22 cellular contexts compared by ENCODE assay signal in genomic region chr21:25103500-25104207, GRCh38.
"Had no signal": no experiment of that assay in that cellular context is flagged by ENCODE, and none has a peak within 500 bp of the region (broad histone marks: within the 10 kb centered on the region; RNA-seq: fewer than 3 reads in every experiment).

No MANE protein-coding gene starts in this region.

- H3K4me1 ChIP-seq: breast epithelium, gastroesophageal sphincter, heart right ventricle, testis, upper lobe of left lung had no signal

- H3K4me3 Mint-ChIP-seq: activated CD8-positive, alpha-beta T cell treated with anti-CD3 and anti-CD28 coated beads, Interleukin-2, amount 10 ng/mL, durations not matched to agents 7 days and 5 days; activated T-cell treated with anti-CD3 and anti-CD28 coated beads, Interleukin-2, amount 50 U/mL, for 72 hours; dendritic cell treated with granulocyte-macrophage colony-stimulating factor and Interleukin-4, amounts not matched to agents 40 ng/mL and 50 ng/mL, for 4 days; effector memory CD8-positive, alpha-beta T cell; stimulated activated naive CD8-positive, alpha-beta T cell treated with anti-CD3 and anti-CD28 coated beads, Interleukin-15, amount 100 ng/mL, for 72 hours; WTC11 had no signal

- H3K27me3 ChIP-seq: breast epithelium, gastroesophageal sphincter, heart right ventricle, testis, upper lobe of left lung had no signal

- H3K4me1 Mint-ChIP-seq: stimulated activated naive CD8-positive, alpha-beta T cell treated with anti-CD3 and anti-CD28 coated beads, Interleukin-15, amount 100 ng/mL, for 72 hours; WTC11 had no signal

- H3K36me3 Mint-ChIP-seq: activated naive CD4-positive, alpha-beta T cell treated with anti-CD3 and anti-CD28 coated beads, Interleukin-2, amount 50 U/mL, for 72 hours; WTC11 had no signal

- ATAC-seq: activated CD8-positive, alpha-beta T cell treated with anti-CD3 and anti-CD28 coated beads, Interleukin-2, amount 10 ng/mL, durations not matched to agents 7 days and 5 days; activated naive CD4-positive, alpha-beta T cell treated with anti-CD3 and anti-CD28 coated beads, Interleukin-2, amount 50 U/mL, for 72 hours; activated T-cell treated with anti-CD3 and anti-CD28 coated beads, Interleukin-2, amount 50 U/mL, for 72 hours; effector memory CD8-positive, alpha-beta T cell; gastroesophageal sphincter; heart right ventricle; left colon; right cardiac atrium; stimulated activated naive CD8-positive, alpha-beta T cell treated with anti-CD3 and anti-CD28 coated beads, Interleukin-15, amount 100 ng/mL, for 72 hours; WTC11 had no signal

- H3K4me3 ChIP-seq: breast epithelium, gastroesophageal sphincter, heart right ventricle, lung, testis, upper lobe of left lung had no signal

- H3K36me3 ChIP-seq: breast epithelium, gastroesophageal sphincter, heart right ventricle, upper lobe of left lung had no signal

- DNase-seq: activated CD4-positive, alpha-beta T cell treated with anti-CD3 and anti-CD28 coated beads for 48 hours; activated CD8-positive, alpha-beta memory T cell treated with anti-CD3 and anti-CD28 coated beads, Interleukin-2, amount 50 U/mL, for 48 hours; activated CD8-positive, alpha-beta T cell treated with anti-CD3 and anti-CD28 coated beads, Interleukin-2, amount 10 ng/mL, durations not matched to agents 7 days and 5 days; activated gamma-delta T cell; activated T-cell treated with anti-CD3 and anti-CD28 coated beads, Interleukin-2, amount 50 U/mL, for 72 hours; cerebellar nuclear complex; effector memory CD8-positive, alpha-beta T cell; heart right ventricle; left colon; midbrain; right cardiac atrium; stimulated activated naive CD8-positive, alpha-beta T cell treated with anti-CD3 and anti-CD28 coated beads, Interleukin-15, amount 100 ng/mL, for 72 hours; T-helper 2 cell; testis; upper lobe of left lung had no signal

- H3K27ac Mint-ChIP-seq: activated CD8-positive, alpha-beta T cell treated with anti-CD3 and anti-CD28 coated beads, Interleukin-2, amount 10 ng/mL, durations not matched to agents 7 days and 5 days; activated T-cell treated with anti-CD3 and anti-CD28 coated beads, Interleukin-2, amount 50 U/mL, for 72 hours; dendritic cell treated with granulocyte-macrophage colony-stimulating factor and Interleukin-4, amounts not matched to agents 40 ng/mL and 50 ng/mL, for 4 days; effector memory CD8-positive, alpha-beta T cell; progenitor cell of endocrine pancreas; stimulated activated naive CD8-positive, alpha-beta T cell treated with anti-CD3 and anti-CD28 coated beads, Interleukin-15, amount 100 ng/mL, for 72 hours; WTC11 had no signal

- H3K27ac ChIP-seq: breast epithelium, gastroesophageal sphincter, heart right ventricle, testis, upper lobe of left lung had no signal

- H3K9me3 ChIP-seq: breast epithelium, gastroesophageal sphincter, testis, upper lobe of left lung had no signal
